In genomic region chr1:152951711-152952110, GRCh38 we compare ENCODE assay signal across 44 cellular contexts. TPM values are rescaled to one million over a fixed set of nuclear protein-coding genes. Genes with fewer than 3 reads are reported as not detected.
"Had no signal": no experiment of that assay in that cellular context is flagged by ENCODE, and none has a peak within 500 bp of the region (broad histone marks: within the 10 kb centered on the region; RNA-seq: fewer than 3 reads in every experiment).

No MANE protein-coding gene starts in this region.

- H3K4me3 Mint-ChIP-seq: activated naive CD4-positive, alpha-beta T cell treated with anti-CD3 and anti-CD28 coated beads for 36 hours; activated naive CD4-positive, alpha-beta T cell treated with anti-CD3 and anti-CD28 coated beads, Interleukin-2, amount 10 ng/mL, durations not matched to agents 7 days and 5 days; activated naive CD4-positive, alpha-beta T cell treated with anti-CD3 and anti-CD28 coated beads, Interleukin-2, amount 50 U/mL, for 24 hours; activated naive CD8-positive, alpha-beta T cell; activated naive CD8-positive, alpha-beta T cell treated with anti-CD3 and anti-CD28 coated beads for 36 hours; activated naive CD8-positive, alpha-beta T cell treated with anti-CD3 and anti-CD28 coated beads, Interleukin-2, amount 10 ng/mL, durations not matched to agents 7 days and 5 days; activated naive CD8-positive, alpha-beta T cell treated with anti-CD3 and anti-CD28 coated beads, Interleukin-2, amount 50 U/mL, for 24 hours; activated T-cell treated with anti-CD3 and anti-CD28 coated beads, Interleukin-2, amount 50 U/mL, for 24 hours; activated T-cell treated with anti-CD3 and anti-CD28 coated beads, Interleukin-2, amount 50 U/mL, for 4 hours; activated T-cell treated with anti-CD3 and anti-CD28 coated beads, Interleukin-2, amount 50 U/mL, for 72 hours; activated T-helper 1 cell treated with anti-CD3 and anti-CD28 coated beads, Interleukin-12 subunit alpha, Interleukin-12 subunit beta, Interleukin-2, Interleukin-4 antibody, amounts not matched to agents 30 ng/mL and 10 ng/mL and 1 ng/mL, durations not matched to agents 14 hours and 24 hours and 36 hours; activated T-helper 17 cell treated with anti-CD3 and anti-CD28 coated beads, Interleukin-2, amount 50 U/mL, for 72 hours; brain; central memory CD8-positive, alpha-beta T cell had no signal

- H3K27ac Mint-ChIP-seq: activated naive CD4-positive, alpha-beta T cell treated with anti-CD3 and anti-CD28 coated beads for 36 hours; activated naive CD4-positive, alpha-beta T cell treated with anti-CD3 and anti-CD28 coated beads, Interleukin-2, amount 10 ng/mL, durations not matched to agents 7 days and 5 days; activated naive CD4-positive, alpha-beta T cell treated with anti-CD3 and anti-CD28 coated beads, Interleukin-2, amount 50 U/mL, for 24 hours; activated naive CD4-positive, alpha-beta T cell treated with anti-CD3 and anti-CD28 coated beads, Interleukin-2, amount 50 U/mL, for 72 hours; activated naive CD8-positive, alpha-beta T cell; activated naive CD8-positive, alpha-beta T cell treated with anti-CD3 and anti-CD28 coated beads for 36 hours; activated naive CD8-positive, alpha-beta T cell treated with anti-CD3 and anti-CD28 coated beads, Interleukin-2, amount 10 ng/mL, durations not matched to agents 7 days and 5 days; activated naive CD8-positive, alpha-beta T cell treated with anti-CD3 and anti-CD28 coated beads, Interleukin-2, amount 50 U/mL, for 24 hours; activated T-cell treated with anti-CD3 and anti-CD28 coated beads, Interleukin-2, amount 50 U/mL, for 24 hours; activated T-cell treated with anti-CD3 and anti-CD28 coated beads, Interleukin-2, amount 50 U/mL, for 72 hours; activated T-helper 1 cell treated with anti-CD3 and anti-CD28 coated beads, Interleukin-12 subunit alpha, Interleukin-12 subunit beta, Interleukin-2, Interleukin-4 antibody, amounts not matched to agents 30 ng/mL and 10 ng/mL and 1 ng/mL, durations not matched to agents 14 hours and 24 hours and 36 hours; activated T-helper 17 cell treated with anti-CD3 and anti-CD28 coated beads, Interleukin-2, amount 50 U/mL, for 72 hours; activated T-helper 2 cell treated with anti-CD3 and anti-CD28 coated beads, Interferon-gamma antibody, Interleukin-2, Interleukin-4, amounts not matched to agents 10 μg/mL and 5 μg/mL and 100 μg/mL, durations not matched to agents 14 hours and 24 hours and 36 hours; brain had no signal

- FAIRE-seq: astrocyte had no signal

- H3K36me3 Mint-ChIP-seq: activated naive CD4-positive, alpha-beta T cell treated with anti-CD3 and anti-CD28 coated beads, Interleukin-2, amount 10 ng/mL, durations not matched to agents 7 days and 5 days; activated naive CD4-positive, alpha-beta T cell treated with anti-CD3 and anti-CD28 coated beads, Interleukin-2, amount 50 U/mL, for 24 hours; activated naive CD4-positive, alpha-beta T cell treated with anti-CD3 and anti-CD28 coated beads, Interleukin-2, amount 50 U/mL, for 72 hours; activated naive CD8-positive, alpha-beta T cell; activated naive CD8-positive, alpha-beta T cell treated with anti-CD3 and anti-CD28 coated beads for 36 hours; activated naive CD8-positive, alpha-beta T cell treated with anti-CD3 and anti-CD28 coated beads, Interleukin-2, amount 10 ng/mL, durations not matched to agents 7 days and 5 days; brain had no signal

- H3K4me3 ChIP-seq: adrenal gland, ascending aorta, body of pancreas, breast epithelium, cardiac muscle cell had no signal

- H3K4me1 Mint-ChIP-seq: activated naive CD4-positive, alpha-beta T cell treated with anti-CD3 and anti-CD28 coated beads, Interleukin-2, amount 10 ng/mL, durations not matched to agents 7 days and 5 days; activated naive CD4-positive, alpha-beta T cell treated with anti-CD3 and anti-CD28 coated beads, Interleukin-2, amount 50 U/mL, for 24 hours; activated naive CD8-positive, alpha-beta T cell treated with anti-CD3 and anti-CD28 coated beads for 36 hours; activated naive CD8-positive, alpha-beta T cell treated with anti-CD3 and anti-CD28 coated beads, Interleukin-2, amount 10 ng/mL, durations not matched to agents 7 days and 5 days; activated naive CD8-positive, alpha-beta T cell treated with anti-CD3 and anti-CD28 coated beads, Interleukin-2, amount 50 U/mL, for 24 hours; activated T-helper 17 cell treated with anti-CD3 and anti-CD28 coated beads, Interleukin-2, amount 50 U/mL, for 72 hours; brain; central memory CD8-positive, alpha-beta T cell had no signal

- H3K9me3 Mint-ChIP-seq: activated naive CD4-positive, alpha-beta T cell treated with anti-CD3 and anti-CD28 coated beads for 36 hours; activated naive CD4-positive, alpha-beta T cell treated with anti-CD3 and anti-CD28 coated beads, Interleukin-2, amount 10 ng/mL, durations not matched to agents 7 days and 5 days; activated naive CD4-positive, alpha-beta T cell treated with anti-CD3 and anti-CD28 coated beads, Interleukin-2, amount 50 U/mL, for 24 hours; activated naive CD4-positive, alpha-beta T cell treated with anti-CD3 and anti-CD28 coated beads, Interleukin-2, amount 50 U/mL, for 72 hours; activated naive CD8-positive, alpha-beta T cell treated with anti-CD3 and anti-CD28 coated beads for 36 hours; activated naive CD8-positive, alpha-beta T cell treated with anti-CD3 and anti-CD28 coated beads, Interleukin-2, amount 10 ng/mL, durations not matched to agents 7 days and 5 days; activated T-cell treated with anti-CD3 and anti-CD28 coated beads, Interleukin-2, amount 50 U/mL, for 24 hours; activated T-cell treated with anti-CD3 and anti-CD28 coated beads, Interleukin-2, amount 50 U/mL, for 4 hours; activated T-cell treated with anti-CD3 and anti-CD28 coated beads, Interleukin-2, amount 50 U/mL, for 72 hours; activated T-helper 1 cell treated with anti-CD3 and anti-CD28 coated beads, Interleukin-12 subunit alpha, Interleukin-12 subunit beta, Interleukin-2, Interleukin-4 antibody, amounts not matched to agents 30 ng/mL and 10 ng/mL and 1 ng/mL, durations not matched to agents 14 hours and 24 hours and 36 hours; activated T-helper 17 cell treated with anti-CD3 and anti-CD28 coated beads, Interleukin-2, amount 50 U/mL, for 72 hours; activated T-helper 2 cell treated with anti-CD3 and anti-CD28 coated beads, Interferon-gamma antibody, Interleukin-2, Interleukin-4, amounts not matched to agents 10 μg/mL and 5 μg/mL and 100 μg/mL, durations not matched to agents 14 hours and 24 hours and 36 hours; central memory CD8-positive, alpha-beta T cell had no signal

- H3K36me3 ChIP-seq: adrenal gland, ascending aorta, brain microvascular endothelial cell, breast epithelium, cardiac muscle cell had no signal

- H3K27me3 ChIP-seq: adrenal gland, ascending aorta, body of pancreas, brain microvascular endothelial cell, cardiac muscle cell had no signal

- H3K27ac ChIP-seq: adrenal gland, ascending aorta, body of pancreas, brain microvascular endothelial cell, breast epithelium, cardiac muscle cell had no signal

- DNase-seq: activated effector memory CD4-positive, alpha-beta T cell treated with anti-CD3 and anti-CD28 coated beads, Interleukin-2, amount 50 U/mL, for 16 hours; activated effector memory CD4-positive, alpha-beta T cell treated with Interleukin-2 at 50 U/mL for 16 hours; activated gamma-delta T cell; activated gamma-delta T cell treated with Interleukin-2 at 50 U/mL for 16 hours; activated naive CD4-positive, alpha-beta T cell; activated naive CD4-positive, alpha-beta T cell treated with anti-CD3 and anti-CD28 coated beads for 36 hours; activated naive CD4-positive, alpha-beta T cell treated with anti-CD3 and anti-CD28 coated beads, Interleukin-2, amount 10 ng/mL, durations not matched to agents 7 days and 5 days; activated naive CD4-positive, alpha-beta T cell treated with anti-CD3 and anti-CD28 coated beads, Interleukin-2, amount 50 U/mL, for 16 hours; activated naive CD4-positive, alpha-beta T cell treated with Interleukin-2 at 50 U/mL for 16 hours; activated naive CD8-positive, alpha-beta T cell treated with anti-CD3 and anti-CD28 coated beads for 36 hours; activated naive CD8-positive, alpha-beta T cell treated with anti-CD3 and anti-CD28 coated beads, Interleukin-2, amount 10 ng/mL, durations not matched to agents 7 days and 5 days; activated naive CD8-positive, alpha-beta T cell treated with anti-CD3 and anti-CD28 coated beads, Interleukin-2, amount 50 U/mL, for 24 hours; activated T-cell treated with anti-CD3 and anti-CD28 coated beads for 4 hours; activated T-cell treated with anti-CD3 and anti-CD28 coated beads, Interleukin-2, amount 50 U/mL, for 1 hour; activated T-cell treated with anti-CD3 and anti-CD28 coated beads, Interleukin-2, amount 50 U/mL, for 24 hours; activated T-cell treated with anti-CD3 and anti-CD28 coated beads, Interleukin-2, amount 50 U/mL, for 4 hours; activated T-cell treated with anti-CD3 and anti-CD28 coated beads, Interleukin-2, amount 50 U/mL, for 48 hours; activated T-cell treated with anti-CD3 and anti-CD28 coated beads, Interleukin-2, amount 50 U/mL, for 72 hours; adrenal gland; amniotic stem cell; amygdala; anterior cingulate cortex; aorta; body of pancreas; brain microvascular endothelial cell; caudate nucleus; central memory CD4-positive, alpha-beta T cell; cerebellar nuclear complex had no signal

- H3K9me3 ChIP-seq: adrenal gland, ascending aorta, body of pancreas, breast epithelium had no signal

- ATAC-seq: activated naive CD4-positive, alpha-beta T cell treated with anti-CD3 and anti-CD28 coated beads, Interleukin-2, amount 50 U/mL, for 72 hours; activated naive CD8-positive, alpha-beta T cell treated with anti-CD3 and anti-CD28 coated beads, Interleukin-2, amount 50 U/mL, for 24 hours; activated T-cell treated with anti-CD3 and anti-CD28 coated beads, Interleukin-2, amount 50 U/mL, for 4 hours; activated T-cell treated with anti-CD3 and anti-CD28 coated beads, Interleukin-2, amount 50 U/mL, for 72 hours; activated T-helper 17 cell treated with anti-CD3 and anti-CD28 coated beads, Interleukin-2, amount 50 U/mL, for 72 hours; body of pancreas had no signal

- H3K4me1 ChIP-seq: adrenal gland, ascending aorta, body of pancreas, breast epithelium had no signal

RNA-seq across cellular contexts. Expression of gene SPRR5, which starts 4.7 kb away (rescaled TPM):
- total RNA-seq: activated naive CD4-positive, alpha-beta T cell treated with anti-CD3 and anti-CD28 coated beads for 36 hours; activated naive CD4-positive, alpha-beta T cell treated with anti-CD3 and anti-CD28 coated beads, Interleukin-2, amount 50 U/mL, for 72 hours; activated naive CD8-positive, alpha-beta T cell treated with anti-CD3 and anti-CD28 coated beads for 36 hours; activated naive CD8-positive, alpha-beta T cell treated with anti-CD3 and anti-CD28 coated beads, Interleukin-2, amount 10 ng/mL, durations not matched to agents 7 days and 5 days; activated T-cell treated with anti-CD3 and anti-CD28 coated beads, Interleukin-2, amount 50 U/mL, for 4 hours; activated T-cell treated with anti-CD3 and anti-CD28 coated beads, Interleukin-2, amount 50 U/mL, for 72 hours; activated T-helper 1 cell treated with anti-CD3 and anti-CD28 coated beads, Interleukin-12 subunit alpha, Interleukin-12 subunit beta, Interleukin-2, Interleukin-4 antibody, amounts not matched to agents 30 ng/mL and 10 ng/mL and 1 ng/mL, durations not matched to agents 14 hours and 24 hours and 36 hours; activated T-helper 17 cell treated with anti-CD3 and anti-CD28 coated beads, Interleukin-2, amount 50 U/mL, for 72 hours; activated T-helper 2 cell treated with anti-CD3 and anti-CD28 coated beads, Interferon-gamma antibody, Interleukin-2, Interleukin-4, amounts not matched to agents 10 μg/mL and 5 μg/mL and 100 μg/mL, durations not matched to agents 14 hours and 24 hours and 36 hours; adrenal gland; aorta; ascending aorta; astrocyte; body of pancreas; breast epithelium; bronchial epithelial cell; cardiac muscle cell; cardiac septum; cerebellum had no signal
- polyA plus RNA-seq: adipose tissue, adrenal gland, aorta, cardiac muscle cell had no signal

RNA-seq across cellular contexts. Expression of gene SPRR4, which starts 18.7 kb away (rescaled TPM):
- total RNA-seq: activated naive CD4-positive, alpha-beta T cell treated with anti-CD3 and anti-CD28 coated beads for 36 hours; activated naive CD4-positive, alpha-beta T cell treated with anti-CD3 and anti-CD28 coated beads, Interleukin-2, amount 50 U/mL, for 72 hours; activated naive CD8-positive, alpha-beta T cell treated with anti-CD3 and anti-CD28 coated beads for 36 hours; activated naive CD8-positive, alpha-beta T cell treated with anti-CD3 and anti-CD28 coated beads, Interleukin-2, amount 10 ng/mL, durations not matched to agents 7 days and 5 days; activated T-cell treated with anti-CD3 and anti-CD28 coated beads, Interleukin-2, amount 50 U/mL, for 4 hours; activated T-cell treated with anti-CD3 and anti-CD28 coated beads, Interleukin-2, amount 50 U/mL, for 72 hours; activated T-helper 1 cell treated with anti-CD3 and anti-CD28 coated beads, Interleukin-12 subunit alpha, Interleukin-12 subunit beta, Interleukin-2, Interleukin-4 antibody, amounts not matched to agents 30 ng/mL and 10 ng/mL and 1 ng/mL, durations not matched to agents 14 hours and 24 hours and 36 hours; activated T-helper 17 cell treated with anti-CD3 and anti-CD28 coated beads, Interleukin-2, amount 50 U/mL, for 72 hours; activated T-helper 2 cell treated with anti-CD3 and anti-CD28 coated beads, Interferon-gamma antibody, Interleukin-2, Interleukin-4, amounts not matched to agents 10 μg/mL and 5 μg/mL and 100 μg/mL, durations not matched to agents 14 hours and 24 hours and 36 hours; adrenal gland; aorta; ascending aorta; astrocyte; body of pancreas; breast epithelium; bronchial epithelial cell; cardiac muscle cell; cardiac septum; cerebellum had no signal
- polyA plus RNA-seq: adipose tissue, adrenal gland, aorta, cardiac muscle cell had no signal

RNA-seq across cellular contexts. Expression of gene SPRR1A, which starts 32.2 kb away (rescaled TPM):
- total RNA-seq: activated naive CD4-positive, alpha-beta T cell treated with anti-CD3 and anti-CD28 coated beads for 36 hours; activated naive CD4-positive, alpha-beta T cell treated with anti-CD3 and anti-CD28 coated beads, Interleukin-2, amount 50 U/mL, for 72 hours; activated naive CD8-positive, alpha-beta T cell treated with anti-CD3 and anti-CD28 coated beads for 36 hours; activated naive CD8-positive, alpha-beta T cell treated with anti-CD3 and anti-CD28 coated beads, Interleukin-2, amount 10 ng/mL, durations not matched to agents 7 days and 5 days; activated T-cell treated with anti-CD3 and anti-CD28 coated beads, Interleukin-2, amount 50 U/mL, for 4 hours; activated T-cell treated with anti-CD3 and anti-CD28 coated beads, Interleukin-2, amount 50 U/mL, for 72 hours; activated T-helper 1 cell treated with anti-CD3 and anti-CD28 coated beads, Interleukin-12 subunit alpha, Interleukin-12 subunit beta, Interleukin-2, Interleukin-4 antibody, amounts not matched to agents 30 ng/mL and 10 ng/mL and 1 ng/mL, durations not matched to agents 14 hours and 24 hours and 36 hours; activated T-helper 17 cell treated with anti-CD3 and anti-CD28 coated beads, Interleukin-2, amount 50 U/mL, for 72 hours; activated T-helper 2 cell treated with anti-CD3 and anti-CD28 coated beads, Interferon-gamma antibody, Interleukin-2, Interleukin-4, amounts not matched to agents 10 μg/mL and 5 μg/mL and 100 μg/mL, durations not matched to agents 14 hours and 24 hours and 36 hours; adrenal gland; aorta; ascending aorta; astrocyte; body of pancreas; breast epithelium; bronchial epithelial cell; cardiac muscle cell; cardiac septum; cerebellum had no signal
- polyA plus RNA-seq: adrenal gland, aorta, cardiac muscle cell had no signal

RNA-seq across cellular contexts. Expression of gene IVL, which starts 43.4 kb away (rescaled TPM):
- total RNA-seq: activated naive CD4-positive, alpha-beta T cell treated with anti-CD3 and anti-CD28 coated beads for 36 hours; activated naive CD4-positive, alpha-beta T cell treated with anti-CD3 and anti-CD28 coated beads, Interleukin-2, amount 50 U/mL, for 72 hours; activated naive CD8-positive, alpha-beta T cell treated with anti-CD3 and anti-CD28 coated beads for 36 hours; activated naive CD8-positive, alpha-beta T cell treated with anti-CD3 and anti-CD28 coated beads, Interleukin-2, amount 10 ng/mL, durations not matched to agents 7 days and 5 days; activated T-cell treated with anti-CD3 and anti-CD28 coated beads, Interleukin-2, amount 50 U/mL, for 4 hours; activated T-cell treated with anti-CD3 and anti-CD28 coated beads, Interleukin-2, amount 50 U/mL, for 72 hours; activated T-helper 1 cell treated with anti-CD3 and anti-CD28 coated beads, Interleukin-12 subunit alpha, Interleukin-12 subunit beta, Interleukin-2, Interleukin-4 antibody, amounts not matched to agents 30 ng/mL and 10 ng/mL and 1 ng/mL, durations not matched to agents 14 hours and 24 hours and 36 hours; activated T-helper 17 cell treated with anti-CD3 and anti-CD28 coated beads, Interleukin-2, amount 50 U/mL, for 72 hours; activated T-helper 2 cell treated with anti-CD3 and anti-CD28 coated beads, Interferon-gamma antibody, Interleukin-2, Interleukin-4, amounts not matched to agents 10 μg/mL and 5 μg/mL and 100 μg/mL, durations not matched to agents 14 hours and 24 hours and 36 hours; adrenal gland; aorta; ascending aorta; body of pancreas; breast epithelium; cardiac muscle cell; cardiac septum; cerebellum had no signal
- polyA plus RNA-seq: cardiac muscle cell had no signal

RNA-seq across cellular contexts. Expression of gene SPRR3, which starts 49.8 kb away (rescaled TPM):
- total RNA-seq: activated naive CD4-positive, alpha-beta T cell treated with anti-CD3 and anti-CD28 coated beads for 36 hours; activated naive CD4-positive, alpha-beta T cell treated with anti-CD3 and anti-CD28 coated beads, Interleukin-2, amount 50 U/mL, for 72 hours; activated naive CD8-positive, alpha-beta T cell treated with anti-CD3 and anti-CD28 coated beads for 36 hours; activated naive CD8-positive, alpha-beta T cell treated with anti-CD3 and anti-CD28 coated beads, Interleukin-2, amount 10 ng/mL, durations not matched to agents 7 days and 5 days; activated T-cell treated with anti-CD3 and anti-CD28 coated beads, Interleukin-2, amount 50 U/mL, for 4 hours; activated T-cell treated with anti-CD3 and anti-CD28 coated beads, Interleukin-2, amount 50 U/mL, for 72 hours; activated T-helper 1 cell treated with anti-CD3 and anti-CD28 coated beads, Interleukin-12 subunit alpha, Interleukin-12 subunit beta, Interleukin-2, Interleukin-4 antibody, amounts not matched to agents 30 ng/mL and 10 ng/mL and 1 ng/mL, durations not matched to agents 14 hours and 24 hours and 36 hours; activated T-helper 17 cell treated with anti-CD3 and anti-CD28 coated beads, Interleukin-2, amount 50 U/mL, for 72 hours; activated T-helper 2 cell treated with anti-CD3 and anti-CD28 coated beads, Interferon-gamma antibody, Interleukin-2, Interleukin-4, amounts not matched to agents 10 μg/mL and 5 μg/mL and 100 μg/mL, durations not matched to agents 14 hours and 24 hours and 36 hours; body of pancreas; breast epithelium; cardiac muscle cell; cardiac septum; cerebellum had no signal
- polyA plus RNA-seq: cardiac muscle cell had no signal
